ENCODE assay signal across 16 cellular contexts in the genomic region with DNA sequence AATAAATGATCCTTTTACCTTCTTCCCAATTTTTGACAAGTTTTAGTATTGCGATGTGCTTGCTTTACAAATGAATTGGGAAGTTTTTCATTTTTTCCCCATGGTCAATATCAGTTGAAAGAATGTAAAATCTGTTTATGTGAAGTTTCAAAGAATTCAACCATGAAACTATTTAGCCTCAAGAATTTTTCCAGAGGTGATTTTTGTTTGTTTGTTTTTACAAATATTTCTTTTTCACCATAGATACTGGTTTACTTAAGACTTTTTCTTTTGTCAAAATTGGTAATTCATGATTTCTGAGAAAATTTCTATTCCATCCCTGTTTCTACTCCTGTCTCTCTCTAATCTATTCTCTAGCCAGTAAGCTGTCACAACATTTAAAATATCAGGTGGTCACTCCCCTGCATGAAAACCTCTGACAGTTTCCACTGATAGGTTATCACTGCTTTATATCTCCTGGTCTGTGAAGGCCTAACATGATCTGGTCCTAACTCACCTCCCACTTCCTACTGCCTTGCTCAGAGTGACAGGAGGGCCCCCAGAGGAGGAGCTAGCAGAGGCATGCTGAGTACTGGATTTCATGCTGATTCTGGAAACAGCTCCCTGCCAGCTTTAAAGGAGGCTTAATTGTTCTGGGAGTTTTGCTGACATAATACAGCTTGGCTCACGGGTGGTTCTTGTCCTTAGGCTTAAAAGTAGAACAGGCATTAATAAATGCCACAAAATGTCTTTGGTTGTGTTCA. TPM values are rescaled to one million over a fixed set of nuclear protein-coding genes. Genes with fewer than 3 reads are reported as not detected.
DNase-seq lines count a peak whose midpoint lies in the region; ATAC-seq and TF ChIP-seq lines count a peak whose summit lies in the region.
"Had no signal": no experiment of that assay in that cellular context is flagged by ENCODE, and none has a peak within 500 bp of the region (broad histone marks: within the 10 kb centered on the region; RNA-seq: fewer than 3 reads in every experiment).

No MANE protein-coding gene starts in this region.

- TF ChIP-seq CTCF in A673 (conservative IDR thresholded peaks at IDR 0.05; ENCODE audit: low read depth, low read length): no peak

- H3K27me3 ChIP-seq in A673 (replicated peaks; ENCODE audit: insufficient read depth, low read depth, low read length, poor library complexity): no peaks in the 10 kb centered on the region
- H3K27me3 ChIP-seq: BE2C had no signal

- POLR2A ChIA-PET in A673 (lab: Charles Lee; ENCODE audit: low non-redundant PET): no interaction called here

- no peaks in the 10 kb centered on the region for H3K9me3 ChIP-seq in A673 (ENCODE audit: low read depth, low read length, poor library complexity, severe bottlenecking)
- H3K9me3 ChIP-seq: BE2C had no signal

- H3K4me3 ChIP-seq in A673 (ENCODE audit: low read depth, low read length, poor library complexity, severe bottlenecking): no peak overlapping the region

- H3K4me1 ChIP-seq in A673 (ENCODE audit: insufficient read depth, low read length, poor library complexity, severe bottlenecking): peaks cover 4% of the 10 kb centered on the region
- H3K4me1 ChIP-seq: BE2C had no signal

- H3K27ac ChIP-seq in A673 (ENCODE audit: low read depth, low read length, poor library complexity, severe bottlenecking): no peak overlapping the region

- intact Hi-C loops in A673 (cut with micrococcal nuclease; ENCODE audit: unreplicated experiment): no loop called here

- no TSS peak for BruUV-seq in A673 (replicated peaks; lab: Mats Ljungman, UMichigan)

- ATAC-seq in HG03097 (IDR thresholded peaks at IDR 0.05; ENCODE audit: low FRiP score, unreplicated experiment): no peak
- ATAC-seq: left lobe of liver; stimulated activated memory B cell treated with anti-CD40 and anti-IgM and Interleukin-4, amounts not matched to agents 10 μg/mL and 1 μg/mL and 100 μg/mL, for 72 hours had no signal

- no peaks in the 10 kb centered on the region for H3K36me3 ChIP-seq in A673 (ENCODE audit: insufficient read depth, low read length, poor library complexity, severe bottlenecking)
- H3K36me3 ChIP-seq: BE2C had no signal

- CTCF ChIA-PET in A673 (lab: Charles Lee): no interaction called here

- DNase-seq in A673 (ENCODE audit: low spot score) (peak; percentile 81), HT1080 (ENCODE audit: low read depth) (peak; percentile 17), astrocyte of the hippocampus (ENCODE audit: low read depth, low spot score) (peak; percentile 16), iPS-NIHi11 (ENCODE audit: low spot score) (peak; percentile 54), 8988T (no peak), NAMALWA (ENCODE audit: low spot score) (no peak), pons (ENCODE audit: low spot score) (no peak)
- DNase-seq: activated CD4-positive, alpha-beta T cell treated with anti-CD3 and anti-CD28 coated beads, Interleukin-2, amount 50 U/mL, for 1 hour; BE2C; cortex of kidney; MV-4-11; NCI-H748 treated with DMSO at 0.1 percent for 48 hours; occipital lobe had no signal

RNA-seq across cellular contexts. Expression of gene ARMS2, which starts 7.6 kb away (rescaled TPM):
- not detected in 2 replicates for total RNA-seq in A673 (2021)
- total RNA-seq in HT1080 (2014; rRNA removed; shearing (Covaris generic)): not detected in 2 replicates
- polyA plus RNA-seq in HT1080 (2015; cell fraction: cytosol; rRNA removed): not detected in 2 replicates
- not detected in 2 replicates for polyA plus RNA-seq in HT1080 (2015; cell fraction: nucleus; rRNA removed)
- total RNA-seq: left lobe of liver, occipital lobe had no signal

RNA-seq across cellular contexts. Expression of gene HTRA1, which starts 14.5 kb away (rescaled TPM):
- 0.17 and 0.55 TPM in 2 replicates for total RNA-seq in A673 (2021)
- 39.4 and 41.7 TPM in 2 replicates for total RNA-seq in HT1080 (2014; rRNA removed; shearing (Covaris generic))
- polyA plus RNA-seq in HT1080 (2015; cell fraction: cytosol; rRNA removed): 48.5 and 58.7 TPM in 2 replicates
- polyA plus RNA-seq in HT1080 (2015; cell fraction: nucleus; rRNA removed): 95.7 and 110 TPM in 2 replicates

Comparison
In these comparisons a context has a peak if more than half of its experiments do, and no peak if none do; other contexts are left out.
1. DNase-seq: peak in A673 (single experiment), HT1080 (single experiment), astrocyte of the hippocampus (single experiment) and iPS-NIHi11 (single experiment); none in 8988T (single experiment), NAMALWA (single experiment) and pons (single experiment).
2. RNA of gene HTRA1, which starts 14.5 kb away (total RNA-seq): 39.4 to 41.7 TPM in HT1080; 0.17 to 0.55 TPM in A673; every median in the first group is over 10 times any median in the second.